9 cellular contexts compared by ENCODE assay signal in genomic region chr3:14549256-14549931, GRCh38. TPM values are rescaled to one million over a fixed set of nuclear protein-coding genes. Genes with fewer than 3 reads are reported as not detected.
DNase-seq lines count a peak whose midpoint lies in the region; ATAC-seq and TF ChIP-seq lines count a peak whose summit lies in the region.
"Had no signal": no experiment of that assay in that cellular context is flagged by ENCODE, and none has a peak within 500 bp of the region (broad histone marks: within the 10 kb centered on the region; RNA-seq: fewer than 3 reads in every experiment).

No MANE protein-coding gene starts in this region.

- H3K4me1 ChIP-seq in A673 (ENCODE audit: insufficient read depth, low read length, poor library complexity, severe bottlenecking), result no peaks in the 10 kb centered on the region
- peaks cover 11% of the 10 kb centered on the region for H3K4me1 ChIP-seq in Panc1 (ENCODE audit: control insufficient read depth, insufficient read depth, low read length)

- H3K27me3 ChIP-seq in A673 (replicated peaks; ENCODE audit: insufficient read depth, low read depth, low read length, poor library complexity), result no peaks in the 10 kb centered on the region
- H3K27me3 ChIP-seq in Panc1 (ENCODE audit: control insufficient read depth, insufficient read depth, low read length), result no peaks in the 10 kb centered on the region

- POLR2A ChIA-PET in A673 (lab: Charles Lee; ENCODE audit: low non-redundant PET), result no interaction called here
- POLR2A ChIA-PET in Panc1 (lab: Charles Lee), result no interaction called here

- TF ChIP-seq CTCF in A673 (conservative IDR thresholded peaks at IDR 0.05; ENCODE audit: low read depth, low read length) (peak; percentile 47), GM12873 (IDR thresholded peaks at IDR 0.05; ENCODE audit: insufficient read depth, low read depth, low read length, missing control alignments) (peak; percentile 51), Panc1 (IDR thresholded peaks at IDR 0.05) (no peak; the same call in 1 of the 2 replicates), fibroblast of pulmonary artery (IDR thresholded peaks at IDR 0.05; ENCODE audit: low read length, missing control alignments) (peak; percentile 32), GM10266 (IDR thresholded peaks at IDR 0.05; ENCODE audit: control insufficient read depth, insufficient read depth, low read depth, missing control alignments) (no peak)

- H3K36me3 ChIP-seq in A673 (ENCODE audit: insufficient read depth, low read length, poor library complexity, severe bottlenecking) (no peaks in the 10 kb centered on the region), Panc1 (ENCODE audit: control insufficient read depth, insufficient read depth, low read length) (no peaks in the 10 kb centered on the region)

- no peak overlapping the region for H3K27ac ChIP-seq in A673 (ENCODE audit: low read depth, low read length, poor library complexity, severe bottlenecking)
- H3K27ac ChIP-seq in Panc1 (ENCODE audit: low read length), result no peak overlapping the region

- DNase-seq in A673 (ENCODE audit: low spot score) (peak; percentile 52), Panc1 (ENCODE audit: low read depth, low spot score) (no peak), fibroblast of pulmonary artery (ENCODE audit: low read depth) (peak; percentile 11), GF-D8 (lab: John Stamatoyannopoulos, UW) (no peak), NCI-H446 (lab: John Stamatoyannopoulos, UW) (no peak), GM10266 (ENCODE audit: extremely low spot score) (no peak)
- DNase-seq: NCI-H2107 had no signal

- H3K9me3 ChIP-seq in A673 (ENCODE audit: low read depth, low read length, poor library complexity, severe bottlenecking) (no peaks in the 10 kb centered on the region), Panc1 (ENCODE audit: control insufficient read depth, insufficient read depth, low read depth, low read length) (no peaks in the 10 kb centered on the region)

- CTCF ChIA-PET in A673 (lab: Charles Lee) (interaction anchor here (0.5 to 1.9 kb wide), 3 partner anchors 24 to 346 kb away, joined by 3 to 7 read pairs (median 3); no protein-coding TSS in a partner anchor), Panc1 (lab: Charles Lee) (interaction anchor here (0.7 to 1.4 kb wide), 3 partner anchors 39 to 184 kb away, joined by 3 to 4 read pairs (median 4); no protein-coding TSS in a partner anchor)

- intact Hi-C loops in A673 (cut with micrococcal nuclease; ENCODE audit: unreplicated experiment) (no loop called here), Panc1 (cut with micrococcal nuclease; ENCODE audit: unreplicated experiment) (loop anchor here (2.0 kb wide), 1 partner anchor 41 kb away; no protein-coding TSS in a partner anchor)

- BruUV-seq in A673 (replicated peaks; lab: Mats Ljungman, UMichigan) (no TSS peak), Panc1 (replicated peaks; lab: Mats Ljungman, UMichigan) (no TSS peak)

- H3K4me3 ChIP-seq in A673 (ENCODE audit: low read depth, low read length, poor library complexity, severe bottlenecking), result no peak overlapping the region
- no peak overlapping the region for H3K4me3 ChIP-seq in Panc1 (ENCODE audit: low read depth in 2 of 2, low read length in 2 of 2)
- H3K4me3 ChIP-seq in fibroblast of pulmonary artery (replicated peaks; ENCODE audit: low read depth, low read length), result no peak overlapping the region

- ATAC-seq in Panc1 (peak; percentile 65), GM21825 (IDR thresholded peaks at IDR 0.05; ENCODE audit: unreplicated experiment) (no peak)

- in situ Hi-C loops in Panc1 (cut with HindIII; ENCODE audit: low pct_unique_long_range_greater_than_20kb, low sequenced_read_pairs), result no loop called here

RNA-seq across cellular contexts. Expression of gene GRIP2, which starts 9.3 kb away (rescaled TPM):
- 0.43 and 0.76 TPM in 2 replicates for total RNA-seq in A673 (2021)
- total RNA-seq in Panc1 (2021; ENCODE audit: unreplicated experiment), result 6.5 TPM
- 5.2 TPM for polyA plus RNA-seq in Panc1 (2012; ENCODE audit: insufficient read length)

Comparison
In these comparisons a context has a peak if more than half of its experiments do, and no peak if none do; other contexts are left out.
1. DNase-seq: peak in A673 (single experiment) and fibroblast of pulmonary artery (single experiment); none in Panc1 (single experiment), GF-D8 (single experiment), NCI-H446 (0 of 2) and GM10266 (single experiment).
2. CTCF ChIP-seq: peak in A673 (single experiment), GM12873 (single experiment) and fibroblast of pulmonary artery (single experiment); none in Panc1 (single experiment) and GM10266 (single experiment).